17 cellular contexts compared by ENCODE assay signal in the genomic region with DNA sequence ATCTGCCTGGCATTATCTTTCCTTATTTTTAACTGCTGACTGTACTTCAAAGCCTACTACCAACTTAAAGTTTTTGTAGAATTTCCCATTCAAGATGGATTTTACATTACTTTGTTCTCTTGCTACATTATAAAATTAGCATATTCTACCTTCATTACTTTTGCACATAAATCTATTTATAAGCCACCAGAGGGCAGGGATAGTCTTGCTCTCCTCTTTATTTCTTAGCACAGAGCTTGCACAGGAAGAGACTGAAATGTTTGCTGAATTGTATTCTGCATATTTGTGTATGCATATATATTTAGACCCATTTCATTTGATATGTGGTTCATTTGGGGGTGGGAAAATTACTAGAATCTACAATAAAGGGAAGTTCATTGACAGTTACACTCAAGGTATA.
A peak's percentile ranks its signal among the peaks of the same experiment; 100 is the strongest.
DNase-seq lines count a peak whose midpoint lies in the region; ATAC-seq, FAIRE-seq and TF ChIP-seq lines count a peak whose summit lies in the region.
"Had no signal": no experiment of that assay in that cellular context is flagged by ENCODE, and none has a peak within 500 bp of the region (broad histone marks: within the 10 kb centered on the region; RNA-seq: fewer than 3 reads in every experiment).

No MANE protein-coding gene starts in this region.

- intact Hi-C loops in Panc1 (cut with micrococcal nuclease; ENCODE audit: unreplicated experiment) (no loop called here), breast epithelium (cut with DNase I; ENCODE audit: low total_unique reads) (loop anchor here (10.0 kb wide), 1 partner anchor 473 kb away; no protein-coding TSS in a partner anchor)

- no peaks in the 10 kb centered on the region for H3K36me3 ChIP-seq in Panc1 (ENCODE audit: control insufficient read depth, insufficient read depth, low read length)
- no peaks in the 10 kb centered on the region for H3K36me3 ChIP-seq in breast epithelium
- H3K36me3 ChIP-seq: BE2C, gastroesophageal sphincter, uterus had no signal

- peak; percentile 68 for FAIRE-seq in A204.1 (lab: Jason Lieb, UNC)

- in situ Hi-C loops in Panc1 (cut with HindIII; ENCODE audit: low pct_unique_long_range_greater_than_20kb, low sequenced_read_pairs) = no loop called here

- peak; percentile 45; the same call in 1 of the 2 replicates for TF ChIP-seq CTCF in Panc1 (IDR thresholded peaks at IDR 0.05)
- no peak for TF ChIP-seq CTCF in breast epithelium (IDR thresholded peaks at IDR 0.05)

- no TSS peak for BruUV-seq in Panc1 (replicated peaks; lab: Mats Ljungman, UMichigan)

- CTCF ChIA-PET in Panc1 (lab: Charles Lee) = interaction anchor here (0.5 to 1.0 kb wide), 2 partner anchors 14 to 224 kb away, joined by 3 to 5 read pairs; no protein-coding TSS in a partner anchor

- H3K4me3 ChIP-seq in Panc1 (ENCODE audit: low read depth in 2 of 2, low read length in 2 of 2) (no peak overlapping the region), breast epithelium (no peak overlapping the region)
- H3K4me3 ChIP-seq: coronary artery, gastroesophageal sphincter, uterus had no signal

- ATAC-seq in Panc1 = peak; percentile 66; the same call in 1 of the 2 replicates
- ATAC-seq: gastroesophageal sphincter; left cardiac atrium; stimulated activated memory B cell treated with anti-CD40 and anti-IgM and Interleukin-4, amounts not matched to agents 10 μg/mL and 1 μg/mL and 100 μg/mL, for 72 hours had no signal

- TF ChIP-seq POLR2A in erythroblast (IDR thresholded peaks at IDR 0.05; ENCODE audit: low read length) (no peak), breast epithelium (IDR thresholded peaks at IDR 0.05) (no peak)

- H3K4me1 ChIP-seq in Panc1 (ENCODE audit: control insufficient read depth, insufficient read depth, low read length) (no peaks in the 10 kb centered on the region), breast epithelium (no peaks in the 10 kb centered on the region)
- H3K4me1 ChIP-seq: BE2C, gastroesophageal sphincter, uterus had no signal

- H3K27ac ChIP-seq in Panc1 (ENCODE audit: low read length) (no peak overlapping the region), breast epithelium (no peak overlapping the region)
- H3K27ac ChIP-seq: coronary artery, gastroesophageal sphincter, uterus had no signal

- peak; percentile 40 for DNase-seq in H4 (ENCODE audit: low spot score)
- DNase-seq in Panc1 (ENCODE audit: low read depth, low spot score) = no peak
- peak; percentile 13 to 15 for DNase-seq in erythroblast (lab: John Stamatoyannopoulos, UW)
- DNase-seq in breast epithelium (ENCODE audit: low spot score in 2 of 2) = no peak
- DNase-seq in RPMI8226 = no peak
- no peak for DNase-seq in islet precursor cell
- DNase-seq in C1 segment of cervical spinal cord (lab: John Stamatoyannopoulos, UW) = no peak
- DNase-seq: activated CD4-positive, alpha-beta memory T cell treated with anti-CD3 and anti-CD28 coated beads, Interleukin-2, amount 10 ng/mL, durations not matched to agents 7 days and 5 days; activated naive CD4-positive, alpha-beta T cell treated with anti-CD3 and anti-CD28 coated beads, Interleukin-2, amount 50 U/mL, for 16 hours; BE2C; left cardiac atrium; NCI-H2081; uterus had no signal

- H3K9me3 ChIP-seq in Panc1 (ENCODE audit: control insufficient read depth, insufficient read depth, low read depth, low read length) (no peaks in the 10 kb centered on the region), breast epithelium (no peaks in the 10 kb centered on the region)
- H3K9me3 ChIP-seq: BE2C, gastroesophageal sphincter, uterus had no signal

- H3K27me3 ChIP-seq in Panc1 (ENCODE audit: control insufficient read depth, insufficient read depth, low read length) = no peaks in the 10 kb centered on the region
- H3K27me3 ChIP-seq in breast epithelium = peaks cover 0 to 11% of the 10 kb centered on the region in 2 donors
- H3K27me3 ChIP-seq: uterus had no signal

- POLR2A ChIA-PET in Panc1 (lab: Charles Lee) = no interaction called here

Comparison
In these comparisons a context has a peak if more than half of its experiments do, and no peak if none do; other contexts are left out.
1. DNase-seq: peak in H4 (single experiment) and erythroblast (2 of 2); none in Panc1 (single experiment), breast epithelium (0 of 2), RPMI8226 (single experiment), islet precursor cell (single experiment) and C1 segment of cervical spinal cord (0 of 14).